10 cellular contexts compared by ENCODE assay signal in genomic region chr20:37377346-37378081, GRCh38. TPM values are rescaled to one million over a fixed set of nuclear protein-coding genes. Genes with fewer than 3 reads are reported as not detected.
DNase-seq lines count a peak whose midpoint lies in the region; ATAC-seq and TF ChIP-seq lines count a peak whose summit lies in the region.
"Had no signal": no experiment of that assay in that cellular context is flagged by ENCODE, and none has a peak within 500 bp of the region (broad histone marks: within the 10 kb centered on the region; RNA-seq: fewer than 3 reads in every experiment).

No MANE protein-coding gene starts in this region.

- H3K4me1 Mint-ChIP-seq in activated T-helper 17 cell treated with anti-CD3 and anti-CD28 coated beads, Interleukin-2, amount 50 U/mL, for 72 hours, result peaks cover 6% of the 10 kb centered on the region
- peaks cover 5% of the 10 kb centered on the region for H3K4me1 Mint-ChIP-seq in neural crest cell

- H3K27ac Mint-ChIP-seq in activated T-helper 17 cell treated with anti-CD3 and anti-CD28 coated beads, Interleukin-2, amount 50 U/mL, for 72 hours, result peak overlapping the region; percentile 46
- peak overlapping the region; percentile 66 for H3K27ac Mint-ChIP-seq in neural crest cell (ENCODE audit: unreplicated experiment)

- no peaks in the 10 kb centered on the region for H3K27me3 Mint-ChIP-seq in activated T-helper 17 cell treated with anti-CD3 and anti-CD28 coated beads, Interleukin-2, amount 50 U/mL, for 72 hours
- H3K27me3 Mint-ChIP-seq in neural crest cell (ENCODE audit: low read depth), result no peaks in the 10 kb centered on the region

- TF ChIP-seq CTCF in DND-41 (IDR thresholded peaks at IDR 0.05; ENCODE audit: borderline replicate concordance, extremely low read depth, low read length, poor library complexity, severe bottlenecking), result no peak
- TF ChIP-seq CTCF in neural crest cell (conservative IDR thresholded peaks at IDR 0.05), result no peak
- no peak for TF ChIP-seq CTCF in tibial artery (IDR thresholded peaks at IDR 0.05)

- H3K36me3 ChIP-seq in DND-41 (ENCODE audit: insufficient read depth, low read length) (no peaks in the 10 kb centered on the region), tibial artery (peaks cover 0 to 13% (median 0%) of the 10 kb centered on the region in 3 donors)
- H3K36me3 ChIP-seq: colonic mucosa had no signal

- peak overlapping the region; percentile 7 for H3K4me3 Mint-ChIP-seq in activated T-helper 17 cell treated with anti-CD3 and anti-CD28 coated beads, Interleukin-2, amount 50 U/mL, for 72 hours
- H3K4me3 Mint-ChIP-seq in neural crest cell, result no peak overlapping the region

- intact Hi-C loops in tibial artery (cut with DNase I; ENCODE audit: low total_unique reads), result no loop called here

- H4K20me1 ChIP-seq in DND-41 (ENCODE audit: insufficient read depth, low read length), result peaks cover 2% of the 10 kb centered on the region; the same call in 1 of the 2 replicates

- no peak overlapping the region for H3K4me2 ChIP-seq in DND-41 (ENCODE audit: insufficient read depth, low read length)

- no peaks in the 10 kb centered on the region for H3K9me3 ChIP-seq in DND-41 (ENCODE audit: insufficient read depth, low read length, severe bottlenecking)
- H3K9me3 ChIP-seq in tibial artery, result no peaks in the 10 kb centered on the region
- H3K9me3 ChIP-seq: colonic mucosa had no signal

- H3K79me2 ChIP-seq in DND-41 (ENCODE audit: insufficient read depth, low read length), result no peaks in the 10 kb centered on the region

- H3K36me3 Mint-ChIP-seq in activated T-helper 17 cell treated with anti-CD3 and anti-CD28 coated beads, Interleukin-2, amount 50 U/mL, for 72 hours (ENCODE audit: low read depth), result no peaks in the 10 kb centered on the region
- H3K36me3 Mint-ChIP-seq in neural crest cell (ENCODE audit: low read depth), result no peaks in the 10 kb centered on the region

- no peak overlapping the region for H3K9ac ChIP-seq in DND-41 (ENCODE audit: low read depth, low read length)

- H3K9me3 Mint-ChIP-seq in activated T-helper 17 cell treated with anti-CD3 and anti-CD28 coated beads, Interleukin-2, amount 50 U/mL, for 72 hours, result no peaks in the 10 kb centered on the region
- H3K9me3 Mint-ChIP-seq in neural crest cell, result no peaks in the 10 kb centered on the region

- H2AFZ ChIP-seq in DND-41 (ENCODE audit: low read depth, low read length), result no peak overlapping the region

- no peaks in the 10 kb centered on the region for H3K27me3 ChIP-seq in DND-41 (ENCODE audit: insufficient read depth, low read length, poor library complexity)
- no peaks in the 10 kb centered on the region for H3K27me3 ChIP-seq in tibial artery
- H3K27me3 ChIP-seq: colonic mucosa had no signal

- H3K27ac ChIP-seq in DND-41 (ENCODE audit: low read length), result no peak overlapping the region
- H3K27ac ChIP-seq in tibial artery, result no peak overlapping the region
- H3K27ac ChIP-seq: colonic mucosa had no signal

- no peak for DNase-seq in DND-41
- DNase-seq in neural crest cell (ENCODE audit: low read depth, low spot score), result no peak
- no peak for DNase-seq in tibial artery
- no peak for DNase-seq in NOMO-1 (lab: John Stamatoyannopoulos, UW; ENCODE audit: unreplicated experiment in 2 of 2)
- no peak for DNase-seq in COR-L47 (lab: John Stamatoyannopoulos, UW)
- DNase-seq in COLO668 (lab: John Stamatoyannopoulos, UW; ENCODE audit: unreplicated experiment), result no peak
- DNase-seq: amygdala, colonic mucosa had no signal

- peak; percentile 37; the same call in 1 of the 3 replicates for ATAC-seq in DND-41 (ENCODE audit: insufficient read depth, low read depth)
- peak; percentile 45 for ATAC-seq in GM21528 (IDR thresholded peaks at IDR 0.05; ENCODE audit: low FRiP score, unreplicated experiment)
- ATAC-seq in activated T-helper 17 cell treated with anti-CD3 and anti-CD28 coated beads, Interleukin-2, amount 50 U/mL, for 72 hours (replicated peaks), result peak; percentile 76

- H3K4me1 ChIP-seq in DND-41 (ENCODE audit: insufficient read depth, low read length), result no peaks in the 10 kb centered on the region
- no peaks in the 10 kb centered on the region for H3K4me1 ChIP-seq in tibial artery

- H3K4me3 ChIP-seq in DND-41 (ENCODE audit: low read depth in 1 of 2, low read length in 2 of 2) (no peak overlapping the region), tibial artery (no peak overlapping the region)
- H3K4me3 ChIP-seq: colonic mucosa had no signal

RNA-seq across cellular contexts. Expression of gene SRC, which starts 31.6 kb away (rescaled TPM):
- total RNA-seq in activated T-helper 17 cell treated with anti-CD3 and anti-CD28 coated beads, Interleukin-2, amount 50 U/mL, for 72 hours, result 1 to 10 TPM; 5.1 to 6.4 TPM
- total RNA-seq in neural crest cell, result 58.6 and 60.4 TPM in 2 replicates
